ENCODE assay signal across 8 cellular contexts in the genomic region with DNA sequence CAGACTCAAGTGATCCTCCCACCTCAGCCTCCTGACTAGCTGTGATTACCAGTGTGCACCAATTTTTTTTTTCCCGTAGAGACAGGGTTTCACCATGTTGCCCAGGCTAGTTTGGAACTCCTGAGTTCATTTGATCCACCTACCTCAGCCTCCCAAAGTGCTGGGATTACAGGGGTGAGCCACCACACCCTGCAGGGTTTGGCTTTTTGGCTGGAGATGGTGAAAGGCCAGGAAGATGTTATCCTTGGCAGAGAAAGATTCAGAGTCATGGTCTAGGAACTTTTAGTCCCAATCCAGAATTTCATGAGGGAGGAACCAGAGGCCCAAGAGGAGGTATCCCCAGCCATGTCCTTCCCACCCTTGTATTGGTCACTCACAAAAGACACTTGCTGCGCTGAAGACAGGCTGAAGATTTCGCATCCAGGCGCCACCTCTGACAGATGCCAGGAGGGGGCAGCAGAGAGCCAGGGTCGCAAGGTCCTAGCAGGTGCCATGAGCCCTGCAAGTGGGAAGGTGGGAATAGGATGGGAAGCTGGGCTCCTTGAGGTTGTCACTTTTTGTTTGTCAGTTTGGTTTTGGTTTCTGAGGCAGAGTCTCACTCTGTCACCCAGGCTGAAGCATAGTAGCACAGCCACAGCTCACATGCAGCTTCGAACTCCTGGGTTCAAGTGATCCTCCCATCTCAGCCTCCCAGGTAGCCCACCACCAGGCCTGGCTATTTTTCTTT. TPM values are rescaled to one million over a fixed set of nuclear protein-coding genes. Genes with fewer than 3 reads are reported as not detected.
A peak's percentile ranks its signal among the peaks of the same experiment; 100 is the strongest.
DNase-seq lines count a peak whose midpoint lies in the region; ATAC-seq and TF ChIP-seq lines count a peak whose summit lies in the region.
"Not testable (repeated sequence)": the region's sequence is repeated elsewhere in the genome, so short reads cannot be mapped to it uniquely, and the experiment has no call there.

No MANE protein-coding gene starts in this region.

- not testable (repeated sequence) for H3K4me1 Mint-ChIP-seq in immature natural killer cell

- H3K4me3 ChIP-seq in GM12864 (ENCODE audit: low read depth, low read length); NT2/D1 (ENCODE audit: insufficient read length, low read depth); gastrocnemius medialis; vagina: not testable (repeated sequence)

- not testable (repeated sequence) for H3K4me3 Mint-ChIP-seq in immature natural killer cell

- not testable (repeated sequence) for H3K27me3 ChIP-seq in NT2/D1 (ENCODE audit: insufficient read depth, insufficient read length); gastrocnemius medialis; vagina

- H3K9me3 Mint-ChIP-seq in immature natural killer cell = not testable (repeated sequence)

- H3K9ac ChIP-seq in NT2/D1 (ENCODE audit: insufficient read length, low read depth) = not testable (repeated sequence)

- DNase-seq in GM12864 (ENCODE audit: low read depth); vagina (ENCODE audit: extremely low spot score in 2 of 2): not testable (repeated sequence)
- peak; percentile 57 for DNase-seq in LHCN-M2 (ENCODE audit: low read depth)
- peak; percentile 70 for DNase-seq in NT2/D1 (ENCODE audit: low read depth, low spot score)
- peak; percentile 87 to 90 for DNase-seq in activated CD4-positive, alpha-beta T cell treated with anti-CD3 and anti-CD28 coated beads, Interleukin-2, amount 50 U/mL, for 48 hours
- peak; percentile 70 for DNase-seq in central memory CD4-positive, alpha-beta T cell
- peak; percentile 72 to 79 (median 75) for DNase-seq in immature natural killer cell
- peak; percentile 69 to 78 for DNase-seq in gastrocnemius medialis

- not testable (repeated sequence) for H3K36me3 ChIP-seq in NT2/D1 (ENCODE audit: insufficient read depth, insufficient read length, low read length); gastrocnemius medialis; vagina

- in situ Hi-C loops in gastrocnemius medialis (cut with MboI; ENCODE audit: low sequenced_read_pairs in 4 of 4) = loop anchor here (5.0 to 25.0 kb wide), 5 partner anchors 52 to 680 kb away; a partner anchor contains a TSS

- H3K27ac ChIP-seq in gastrocnemius medialis, vagina: not testable (repeated sequence)

- H3K36me3 Mint-ChIP-seq in immature natural killer cell = not testable (repeated sequence)

- peak; percentile 89 to 98 for ATAC-seq in gastrocnemius medialis

- intact Hi-C loops in gastrocnemius medialis (cut with DNase I; ENCODE audit: low total_unique reads) (loop anchor here (2.0 to 5.0 kb wide), 2 partner anchors 212 to 275 kb away; a partner anchor contains a TSS), vagina (cut with DNase I) (loop anchor here (5.0 kb wide), 1 partner anchor 210 kb away; a partner anchor contains a TSS)

- not testable (repeated sequence) for H3K9me3 ChIP-seq in NT2/D1 (ENCODE audit: insufficient read depth, low read length); gastrocnemius medialis; vagina

- TF ChIP-seq CTCF in GM12864 (IDR thresholded peaks at IDR 0.05; ENCODE audit: low read depth, low read length, missing control alignments) (peak; percentile 97), gastrocnemius medialis (IDR thresholded peaks at IDR 0.05 in 4 of 5, conservative IDR thresholded peaks at IDR 0.05 in 1 of 5) (peak; percentile 88 to 95 (median 93)), vagina (IDR thresholded peaks at IDR 0.05) (peak; percentile 86 to 99 (median 98))

- not testable (repeated sequence) for TF ChIP-seq POLR2A in gastrocnemius medialis (IDR thresholded peaks at IDR 0.05); vagina (IDR thresholded peaks at IDR 0.05)

- H3K27me3 Mint-ChIP-seq in immature natural killer cell (ENCODE audit: low read depth in 3 of 3) = not testable (repeated sequence)

- H3K4me1 ChIP-seq in NT2/D1 (ENCODE audit: insufficient read depth, insufficient read length); gastrocnemius medialis; vagina: not testable (repeated sequence)

- not testable (repeated sequence) for H3K27ac Mint-ChIP-seq in immature natural killer cell

RNA-seq across cellular contexts. Expression of a gene that starts 13.5 kb away (rescaled TPM):
- 26.2 and 29.7 TPM in 2 replicates for total RNA-seq in LHCN-M2 (2014; rRNA removed)
- 39.8 TPM for polyA plus RNA-seq in LHCN-M2 (2012)
- 1 to 10 TPM in 2 of 3 donors, not detected in 1; 2.4 to 2.8 TPM for polyA plus RNA-seq in immature natural killer cell
- total RNA-seq in gastrocnemius medialis = 100 to 1,000 TPM; 198 to 320 (median 219) TPM
- total RNA-seq in vagina = 23.8 TPM

RNA-seq across cellular contexts. Expression of a gene that starts 32.8 kb away (rescaled TPM):
- total RNA-seq in LHCN-M2 (2014; rRNA removed) (6.6 and 8.6 TPM in 2 replicates), gastrocnemius medialis (1 to 10 TPM; 6.9 to 8.9 (median 7.9) TPM), vagina (34.9 TPM)
- polyA plus RNA-seq in LHCN-M2 (2012) = 4.1 TPM
- polyA plus RNA-seq in immature natural killer cell = 10 to 100 TPM in 2 of 3 donors, 1 to 10 TPM in 1; 7.5 to 15.5 (median 11.0) TPM

RNA-seq across cellular contexts. Expression of a gene that starts 55.8 kb away (rescaled TPM):
- total RNA-seq in LHCN-M2 (2014; rRNA removed) (23.5 and 29.0 TPM in 2 replicates), gastrocnemius medialis (10 to 100 TPM; 23.2 to 27.6 (median 25.8) TPM), vagina (15.0 TPM)
- 24.7 TPM for polyA plus RNA-seq in LHCN-M2 (2012)
- polyA plus RNA-seq in immature natural killer cell = 10 to 100 TPM; 20.4 to 32.3 (median 20.9) TPM
